In genomic region chr6:106119526-106119925, GRCh38 we compare ENCODE assay signal across 17 cellular contexts. TPM values are rescaled to one million over a fixed set of nuclear protein-coding genes. Genes with fewer than 3 reads are reported as not detected.
A peak's percentile ranks its signal among the peaks of the same experiment; 100 is the strongest.
DNase-seq lines count a peak whose midpoint lies in the region; ATAC-seq and TF ChIP-seq lines count a peak whose summit lies in the region.
"Had no signal": no experiment of that assay in that cellular context is flagged by ENCODE, and none has a peak within 500 bp of the region (broad histone marks: within the 10 kb centered on the region; RNA-seq: fewer than 3 reads in every experiment).

No MANE protein-coding gene starts in this region.

- peaks cover 25% of the 10 kb centered on the region for H3K4me1 ChIP-seq in SJSA1 (replicated peaks)
- peaks cover 4% of the 10 kb centered on the region for H3K4me1 ChIP-seq in hepatocyte (ENCODE audit: insufficient read depth)
- no peaks in the 10 kb centered on the region for H3K4me1 ChIP-seq in parathyroid adenoma
- H3K4me1 ChIP-seq: testis had no signal

- H3K4me3 ChIP-seq in SJSA1 = no peak overlapping the region
- no peak overlapping the region for H3K4me3 ChIP-seq in hepatocyte
- H3K4me3 ChIP-seq in parathyroid adenoma (ENCODE audit: low read depth, low read length) = no peak overlapping the region
- H3K4me3 ChIP-seq: BLaER1, GM23248, testis had no signal

- no peak overlapping the region for H3K9ac ChIP-seq in parathyroid adenoma
- H3K9ac ChIP-seq: BLaER1, GM23248 had no signal

- H3K27me3 ChIP-seq in SJSA1 (replicated peaks) = no peaks in the 10 kb centered on the region
- no peaks in the 10 kb centered on the region for H3K27me3 ChIP-seq in hepatocyte
- no peaks in the 10 kb centered on the region for H3K27me3 ChIP-seq in parathyroid adenoma (ENCODE audit: control insufficient read depth, insufficient read depth, low read length)
- H3K27me3 ChIP-seq: BLaER1, testis had no signal

- H3K36me3 ChIP-seq in SJSA1 (no peaks in the 10 kb centered on the region), hepatocyte (replicated peaks; ENCODE audit: insufficient read depth, low read depth) (no peaks in the 10 kb centered on the region), parathyroid adenoma (ENCODE audit: control insufficient read depth, insufficient read depth, low read length) (no peaks in the 10 kb centered on the region)
- H3K36me3 ChIP-seq: BLaER1 had no signal

- no peak for ATAC-seq in GM19467 (IDR thresholded peaks at IDR 0.05; ENCODE audit: unreplicated experiment)
- ATAC-seq: left ventricle myocardium superior, sciatic nerve, SK-N-SH treated with all-trans-retinoic acid at 6 μM for 48 hours had no signal

- H3K79me2 ChIP-seq in hepatocyte (no peaks in the 10 kb centered on the region), parathyroid adenoma (no peaks in the 10 kb centered on the region)

- TF ChIP-seq CTCF in hepatocyte (IDR thresholded peaks at IDR 0.05; ENCODE audit: poor library complexity) (no peak), parathyroid adenoma (IDR thresholded peaks at IDR 0.05) (no peak), GM10266 (IDR thresholded peaks at IDR 0.05; ENCODE audit: control insufficient read depth, insufficient read depth, low read depth, missing control alignments) (no peak)

- peak; percentile 33 for DNase-seq in H4 (ENCODE audit: low spot score)
- DNase-seq in SJSA1 (ENCODE audit: low read depth in 1 of 2, low spot score in 2 of 2) = peak in 1 of 2 experiments; percentile 73
- DNase-seq in hepatocyte (ENCODE audit: low spot score) = peak; percentile 77
- no peak for DNase-seq in GM10266 (ENCODE audit: extremely low spot score)
- no peak for DNase-seq in NCI-H345 treated with DMSO at 0.1 percent for 48 hours (lab: John Stamatoyannopoulos, UW; ENCODE audit: unreplicated experiment)
- DNase-seq in activated CD4-positive, alpha-beta T cell treated with anti-CD3 and anti-CD28 coated beads for 1 hour = no peak
- DNase-seq: dermis blood vessel endothelial cell, GM23248, left ventricle myocardium superior, NCI-H1930, NCI-H524, testis had no signal

- H2AFZ ChIP-seq in hepatocyte (no peak overlapping the region), parathyroid adenoma (peak overlapping the region; percentile 50)
- H2AFZ ChIP-seq: GM23248 had no signal

- 48% methylated on average over 8 of the region's 8 CpGs for WGBS in hepatocyte (ENCODE audit: low lambda C conversion rate, missing lambda C conversion rate)

- H3K27ac ChIP-seq in SJSA1 (peak overlapping the region; percentile 70), hepatocyte (peak overlapping the region; percentile 90), parathyroid adenoma (no peak overlapping the region)
- H3K27ac ChIP-seq: BLaER1, GM23248, testis had no signal

- H3K4me2 ChIP-seq in hepatocyte = peak overlapping the region; percentile 1
- H3K4me2 ChIP-seq in parathyroid adenoma (ENCODE audit: low read length) = no peak overlapping the region
- H3K4me2 ChIP-seq: BLaER1 had no signal

- H3K9me3 ChIP-seq in SJSA1 (replicated peaks) (no peaks in the 10 kb centered on the region), hepatocyte (ENCODE audit: low read depth) (no peaks in the 10 kb centered on the region), parathyroid adenoma (ENCODE audit: control insufficient read depth, low read length) (no peaks in the 10 kb centered on the region)
- H3K9me3 ChIP-seq: BLaER1, testis had no signal

- H3K9me2 ChIP-seq in hepatocyte (replicated peaks; ENCODE audit: insufficient read depth) = no peaks in the 10 kb centered on the region

- no peaks in the 10 kb centered on the region for H4K20me1 ChIP-seq in hepatocyte (ENCODE audit: insufficient read depth, poor library complexity, severe bottlenecking)
- H4K20me1 ChIP-seq: BLaER1 had no signal

RNA-seq across cellular contexts. Expression of gene PRDM1, which starts 33.4 kb away (rescaled TPM):
- total RNA-seq in H4 (2014; rRNA removed; shearing (Covaris generic)) = 0.37 and 1.7 TPM in 2 replicates
- total RNA-seq in SJSA1 (2014; rRNA removed; shearing (Covaris generic)) = 0.84 and 1.3 TPM in 2 replicates
- total RNA-seq in hepatocyte = 19.1 and 19.3 TPM in 2 replicates
- polyA plus RNA-seq in hepatocyte = 13.4 and 18.0 TPM in 2 replicates

Comparison
In these comparisons a context has a peak if more than half of its experiments do, and no peak if none do; other contexts are left out.
1. DNase-seq: peak in H4 (single experiment) and hepatocyte (single experiment); none in GM10266 (single experiment), NCI-H345 treated with DMSO at 0.1 percent for 48 hours (single experiment) and activated CD4-positive, alpha-beta T cell treated with anti-CD3 and anti-CD28 coated beads for 1 hour (single experiment).